ENCODE assay signal across 25 cellular contexts in genomic region chr11:2729841-2730240, GRCh38. TPM values are rescaled to one million over a fixed set of nuclear protein-coding genes. Genes with fewer than 3 reads are reported as not detected.
DNase-seq lines count a peak whose midpoint lies in the region; ATAC-seq and TF ChIP-seq lines count a peak whose summit lies in the region.
"Had no signal": no experiment of that assay in that cellular context is flagged by ENCODE, and none has a peak within 500 bp of the region (broad histone marks: within the 10 kb centered on the region; RNA-seq: fewer than 3 reads in every experiment).

No MANE protein-coding gene starts in this region.

- DNase-seq in body of pancreas, result no peak
- DNase-seq in endothelial cell (ENCODE audit: low spot score), result no peak
- DNase-seq in neural crest cell (ENCODE audit: low read depth, low spot score), result no peak
- no peak for DNase-seq in tibial nerve (ENCODE audit: low spot score in 2 of 2)
- no peak for DNase-seq in COLO668 (lab: John Stamatoyannopoulos, UW; ENCODE audit: unreplicated experiment)
- no peak for DNase-seq in GM13976 (ENCODE audit: low spot score)
- no peak for DNase-seq in NCI-H1694 (lab: John Stamatoyannopoulos, UW)
- DNase-seq: CD8-positive, alpha-beta T cell; DMS 273 treated with DMSO at 0.1 percent for 48 hours; DMS79; EL; GF-D8; HFFc6; NCI-H1048; NCI-H1417; NCI-H1694 treated with DMSO at 0.1 percent for 48 hours; NCI-H2081; NCI-H2227 treated with DMSO at 0.1 percent for 48 hours; NCI-H526 treated with DMSO at 0.1 percent for 48 hours; PC-9; RPMI8226; SHP77 had no signal

- TF ChIP-seq EP300 in tibial nerve (IDR thresholded peaks at IDR 0.05), result no peak

- H3K9me3 ChIP-seq in body of pancreas (no peaks in the 10 kb centered on the region), tibial nerve (no peaks in the 10 kb centered on the region)
- H3K9me3 ChIP-seq: HAP-1 had no signal

- H3K4me3 Mint-ChIP-seq in endothelial cell (ENCODE audit: unreplicated experiment) (no peak overlapping the region), neural crest cell (peak overlapping the region; percentile 50)
- H3K4me3 Mint-ChIP-seq: CD8-positive, alpha-beta T cell; GM23338; HFFc6 had no signal

- H3K27ac ChIP-seq in body of pancreas (peak overlapping the region; percentile 39 to 87 (median 84)), tibial nerve (peak overlapping the region; percentile 65 to 88 (median 77))
- H3K27ac ChIP-seq: C4-2B, PC-9 had no signal

- H3K4me1 ChIP-seq in body of pancreas (peaks cover 67% of the 10 kb centered on the region), tibial nerve (peaks cover 0 to 92% (median 48%) of the 10 kb centered on the region in 4 donors)
- H3K4me1 ChIP-seq: HAP-1 had no signal

- H3K27me3 Mint-ChIP-seq in endothelial cell (ENCODE audit: unreplicated experiment) (peaks cover 13% of the 10 kb centered on the region), neural crest cell (ENCODE audit: low read depth) (peaks cover 42% of the 10 kb centered on the region)

- H3K27ac Mint-ChIP-seq in endothelial cell (ENCODE audit: unreplicated experiment) (peak overlapping the region; percentile 18), neural crest cell (ENCODE audit: unreplicated experiment) (no peak overlapping the region)
- H3K27ac Mint-ChIP-seq: CD8-positive, alpha-beta T cell; GM23338; HFFc6 had no signal

- WGBS in body of pancreas, 2 donors, result 90 to 93% methylated on average over 9 of the region's 9 CpGs
- WGBS in tibial nerve, 2 donors, result 86% methylated on average over 9 of the region's 9 CpGs

- TF ChIP-seq CTCF in body of pancreas (IDR thresholded peaks at IDR 0.05) (no peak), endothelial cell (IDR thresholded peaks at IDR 0.05; ENCODE audit: unreplicated experiment) (no peak), neural crest cell (conservative IDR thresholded peaks at IDR 0.05) (no peak), tibial nerve (IDR thresholded peaks at IDR 0.05) (no peak), GM13976 (IDR thresholded peaks at IDR 0.05; ENCODE audit: borderline replicate concordance, control extremely low read depth, extremely low read depth, insufficient read depth, missing control alignments) (no peak)

- intact Hi-C loops in body of pancreas (cut with DNase I), result no loop called here

- no peaks in the 10 kb centered on the region for H3K9me3 Mint-ChIP-seq in endothelial cell (ENCODE audit: unreplicated experiment)
- no peaks in the 10 kb centered on the region for H3K9me3 Mint-ChIP-seq in neural crest cell
- H3K9me3 Mint-ChIP-seq: CD8-positive, alpha-beta T cell; HFFc6 had no signal

- no peaks in the 10 kb centered on the region for H3K27me3 ChIP-seq in body of pancreas
- no peaks in the 10 kb centered on the region for H3K27me3 ChIP-seq in tibial nerve

- H3K36me3 Mint-ChIP-seq in endothelial cell (ENCODE audit: low read depth, unreplicated experiment) (no peaks in the 10 kb centered on the region), neural crest cell (ENCODE audit: low read depth) (no peaks in the 10 kb centered on the region)
- H3K36me3 Mint-ChIP-seq: CD8-positive, alpha-beta T cell had no signal

- TF ChIP-seq POLR2A in body of pancreas (IDR thresholded peaks at IDR 0.05) (no peak), tibial nerve (IDR thresholded peaks at IDR 0.05) (no peak)

- ATAC-seq in body of pancreas, result no peak
- ATAC-seq: CD8-positive, alpha-beta T cell; GM23338 had no signal

- in situ Hi-C loops in GM13976 (cut with MboI; ENCODE audit: low sequenced_read_pairs, unreplicated experiment), result loop anchor here (25.0 kb wide), 1 partner anchor 93 kb away; no protein-coding TSS in a partner anchor

- H3K4me1 Mint-ChIP-seq in endothelial cell (ENCODE audit: unreplicated experiment) (peaks cover 2% of the 10 kb centered on the region), neural crest cell (peaks cover 67% of the 10 kb centered on the region)

- H3K4me3 ChIP-seq in body of pancreas (no peak overlapping the region), tibial nerve (no peak overlapping the region)
- H3K4me3 ChIP-seq: GM23338, HAP-1, PC-9 had no signal

- H3K36me3 ChIP-seq in body of pancreas (replicated peaks in 1 of 2; ENCODE audit: insufficient read depth in 1 of 2, low read depth in 2 of 2), result no peaks in the 10 kb centered on the region
- no peaks in the 10 kb centered on the region for H3K36me3 ChIP-seq in tibial nerve
- H3K36me3 ChIP-seq: HAP-1 had no signal

RNA-seq across cellular contexts. Expression of gene KCNQ1OT1, which starts 30.0 kb away (rescaled TPM):
- total RNA-seq in body of pancreas, result 1 to 10 TPM; 3.6 to 9.2 TPM
- 1.2 TPM for total RNA-seq in endothelial cell (ENCODE audit: unreplicated experiment)
- 2.3 TPM in 2 replicates for total RNA-seq in neural crest cell
- total RNA-seq in tibial nerve, result 1 to 10 TPM; 6.3 to 8.0 (median 7.7) TPM
